Comparison of ENCODE assay signal across 1 cellular context in the genomic region with DNA sequence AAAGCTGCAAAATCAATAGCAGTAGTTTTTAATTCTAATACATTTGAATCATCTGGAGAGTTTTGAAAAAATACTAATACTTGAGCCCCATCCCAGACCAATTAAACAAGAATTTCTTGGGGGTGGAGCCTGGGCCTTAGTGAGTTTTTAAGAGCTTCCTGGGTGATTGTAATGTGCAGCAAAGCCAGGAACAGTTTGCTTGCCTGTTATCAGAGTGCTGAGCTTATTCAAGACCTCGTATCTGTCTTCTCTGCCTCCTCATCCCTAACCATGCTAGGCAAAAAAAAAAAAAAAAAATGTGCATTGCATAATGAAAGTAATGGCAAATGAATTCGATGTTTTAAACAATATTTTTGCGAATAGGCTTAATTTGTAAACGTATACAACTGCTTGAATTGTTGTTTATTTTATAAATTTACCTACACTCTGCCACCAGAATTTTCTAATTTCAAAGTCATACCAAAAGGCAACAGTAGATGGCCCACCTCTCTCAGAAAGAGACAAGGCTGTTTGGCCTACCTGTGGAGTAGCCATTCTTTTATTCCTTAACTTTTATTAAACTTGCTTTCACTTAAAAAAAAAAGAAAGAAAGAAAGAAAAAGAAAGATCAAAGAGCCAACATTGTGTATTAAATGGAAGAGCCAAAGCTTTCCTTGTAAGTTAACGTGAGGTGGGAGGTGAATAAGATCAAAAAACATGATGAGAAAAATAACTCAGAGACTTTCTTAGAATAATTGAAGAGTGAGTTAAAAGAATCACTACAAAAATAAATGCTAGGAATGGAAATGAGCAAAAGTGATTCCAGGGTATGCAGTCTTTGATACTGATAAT.
A peak's percentile ranks its signal among the peaks of the same experiment; 100 is the strongest.
TF ChIP-seq lines count a peak whose summit lies in the region.

No MANE protein-coding gene starts in this region.

TF ChIP-seq in GM12878, 131 proteins besides CTCF, POLR2A, EP300 and RAD21 (continued from another document):
- TF ChIP-seq, protein P1, sequence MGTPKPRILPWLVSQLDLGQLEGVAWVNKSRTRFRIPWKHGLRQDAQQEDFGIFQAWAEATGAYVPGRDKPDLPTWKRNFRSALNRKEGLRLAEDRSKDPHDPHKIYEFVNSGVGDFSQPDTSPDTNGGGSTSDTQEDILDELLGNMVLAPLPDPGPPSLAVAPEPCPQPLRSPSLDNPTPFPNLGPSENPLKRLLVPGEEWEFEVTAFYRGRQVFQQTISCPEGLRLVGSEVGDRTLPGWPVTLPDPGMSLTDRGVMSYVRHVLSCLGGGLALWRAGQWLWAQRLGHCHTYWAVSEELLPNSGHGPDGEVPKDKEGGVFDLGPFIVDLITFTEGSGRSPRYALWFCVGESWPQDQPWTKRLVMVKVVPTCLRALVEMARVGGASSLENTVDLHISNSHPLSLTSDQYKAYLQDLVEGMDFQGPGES (IDR thresholded peaks at IDR 0.05) = no peak
- TF ChIP-seq KAT2A (conservative IDR thresholded peaks at IDR 0.05; ENCODE audit: control insufficient read depth, low read depth, low read length) (no peak), MTA2 (IDR thresholded peaks at IDR 0.05; ENCODE audit: low read depth) (0 out of 2 replicates have a peak, but pooled peaks have one; percentile 17), HCFC1 (IDR thresholded peaks at IDR 0.05; ENCODE audit: low read length) (no peak), ZNF384 (IDR thresholded peaks at IDR 0.05; ENCODE audit: borderline replicate concordance, low read depth, low read length) (no peak; the same call in 1 of the 2 replicates), MEF2B (IDR thresholded peaks at IDR 0.05; ENCODE audit: partially characterized antibody, poor library complexity, severe bottlenecking) (no peak), ASH2L (IDR thresholded peaks at IDR 0.05; ENCODE audit: borderline replicate concordance, low read depth) (no peak), NR2C2 (IDR thresholded peaks at IDR 0.05; ENCODE audit: borderline replicate concordance, control insufficient read depth, insufficient read length, low read depth) (no peak), RB1 (IDR thresholded peaks at IDR 0.05; ENCODE audit: borderline replicate concordance) (no peak)
- TF ChIP-seq, protein P2, sequence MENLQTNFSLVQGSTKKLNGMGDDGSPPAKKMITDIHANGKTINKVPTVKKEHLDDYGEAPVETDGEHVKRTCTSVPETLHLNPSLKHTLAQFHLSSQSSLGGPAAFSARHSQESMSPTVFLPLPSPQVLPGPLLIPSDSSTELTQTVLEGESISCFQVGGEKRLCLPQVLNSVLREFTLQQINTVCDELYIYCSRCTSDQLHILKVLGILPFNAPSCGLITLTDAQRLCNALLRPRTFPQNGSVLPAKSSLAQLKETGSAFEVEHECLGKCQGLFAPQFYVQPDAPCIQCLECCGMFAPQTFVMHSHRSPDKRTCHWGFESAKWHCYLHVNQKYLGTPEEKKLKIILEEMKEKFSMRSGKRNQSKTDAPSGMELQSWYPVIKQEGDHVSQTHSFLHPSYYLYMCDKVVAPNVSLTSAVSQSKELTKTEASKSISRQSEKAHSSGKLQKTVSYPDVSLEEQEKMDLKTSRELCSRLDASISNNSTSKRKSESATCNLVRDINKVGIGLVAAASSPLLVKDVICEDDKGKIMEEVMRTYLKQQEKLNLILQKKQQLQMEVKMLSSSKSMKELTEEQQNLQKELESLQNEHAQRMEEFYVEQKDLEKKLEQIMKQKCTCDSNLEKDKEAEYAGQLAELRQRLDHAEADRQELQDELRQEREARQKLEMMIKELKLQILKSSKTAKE (IDR thresholded peaks at IDR 0.05; ENCODE audit: low read depth, poor library complexity, severe bottlenecking) = no peak
